26 cellular contexts compared by ENCODE assay signal in the genomic region with DNA sequence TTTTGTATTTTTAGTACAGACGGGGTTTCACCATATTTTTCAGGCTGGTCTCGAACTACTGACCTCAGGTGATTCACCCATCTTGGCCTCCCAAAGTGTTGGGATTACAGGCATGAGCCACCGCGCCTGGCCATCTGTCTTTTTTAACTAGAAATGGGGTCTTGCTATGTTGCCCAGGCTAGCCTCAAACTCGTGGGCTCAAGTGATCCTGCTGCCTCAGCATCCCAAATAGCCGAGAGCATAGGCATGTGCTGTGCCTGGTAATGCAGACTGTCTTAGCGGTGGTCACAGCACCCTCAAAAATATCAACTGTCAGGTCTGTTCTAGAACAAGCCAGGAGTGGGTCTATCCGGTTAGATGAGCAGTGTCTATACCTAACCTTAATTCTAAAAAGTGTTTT. TPM values are rescaled to one million over a fixed set of nuclear protein-coding genes. Genes with fewer than 3 reads are reported as not detected.
A peak's percentile ranks its signal among the peaks of the same experiment; 100 is the strongest.
DNase-seq lines count a peak whose midpoint lies in the region; ATAC-seq, FAIRE-seq and TF ChIP-seq lines count a peak whose summit lies in the region.
"Had no signal": no experiment of that assay in that cellular context is flagged by ENCODE, and none has a peak within 500 bp of the region (broad histone marks: within the 10 kb centered on the region; RNA-seq: fewer than 3 reads in every experiment).

No MANE protein-coding gene starts in this region.

- in situ Hi-C loops in HepG2 (cut with HindIII; ENCODE audit: extremely low pct_ligation_motif_present, low pct_unique_long_range_greater_than_20kb) = no loop called here

- H3K4me1 Mint-ChIP-seq in WTC11 (peaks cover 37% of the 10 kb centered on the region), nephron progenitor cell (peaks cover 36% of the 10 kb centered on the region)

- no peaks in the 10 kb centered on the region for H3K9me3 Mint-ChIP-seq in WTC11
- H3K9me3 Mint-ChIP-seq in nephron progenitor cell = no peaks in the 10 kb centered on the region
- H3K9me3 Mint-ChIP-seq: CD14-positive monocyte; CD4-positive, alpha-beta T cell; CD8-positive, alpha-beta memory T cell had no signal

- H3K4me3 Mint-ChIP-seq in WTC11 (no peak overlapping the region), nephron progenitor cell (no peak overlapping the region)
- H3K4me3 Mint-ChIP-seq: CD14-positive monocyte; CD4-positive, alpha-beta T cell; CD8-positive, alpha-beta memory T cell had no signal

- H3K9me3 ChIP-seq in HepG2 (ENCODE audit: low read length) (no peaks in the 10 kb centered on the region), right lobe of liver (no peaks in the 10 kb centered on the region), small intestine (ENCODE audit: control insufficient read depth, low read depth) (no peaks in the 10 kb centered on the region)
- H3K9me3 ChIP-seq: A549; BE2C; BLaER1 treated with 17β-estradiol and CSF1 and Interleukin-3, amounts not matched to agents 10 nM and 100 nM; HAP-1 had no signal

- H3K4me2 ChIP-seq in HepG2 (ENCODE audit: low read depth, low read length) = no peak overlapping the region
- H3K4me2 ChIP-seq: A549; BLaER1 treated with 17β-estradiol and CSF1 and Interleukin-3, amounts not matched to agents 10 nM and 100 nM had no signal

- H3K4me3 ChIP-seq in HepG2 (replicated peaks in 1 of 3; ENCODE audit: insufficient read depth in 1 of 3, low read depth in 2 of 3, low read length in 3 of 3) = no peak overlapping the region
- H3K4me3 ChIP-seq in right lobe of liver = no peak overlapping the region
- no peak overlapping the region for H3K4me3 ChIP-seq in small intestine (ENCODE audit: low read depth in 1 of 2, low read length in 2 of 2)
- H3K4me3 ChIP-seq: A549; BLaER1 treated with 17β-estradiol and CSF1 and Interleukin-3, amounts not matched to agents 10 nM and 100 nM; GM12878; HAP-1 had no signal

- H3K27me3 Mint-ChIP-seq in WTC11 (ENCODE audit: low read depth) (no peaks in the 10 kb centered on the region), nephron progenitor cell (ENCODE audit: low read depth, poor library complexity) (peaks cover 2% of the 10 kb centered on the region)

- no peak for TF ChIP-seq RAD21 in HepG2 (CRISPR knock-in tag; IDR thresholded peaks at IDR 0.05)

- H3K4me1 ChIP-seq in HepG2 (ENCODE audit: insufficient read depth, low read length) (peaks cover 11% of the 10 kb centered on the region; the same call in 1 of the 2 replicates), right lobe of liver (no peaks in the 10 kb centered on the region), small intestine (ENCODE audit: control insufficient read depth in 2 of 2, insufficient read depth in 1 of 2, low read depth in 1 of 2, low read length in 1 of 2) (no peaks in the 10 kb centered on the region)
- H3K4me1 ChIP-seq: A549; BE2C; BLaER1 treated with 17β-estradiol and CSF1 and Interleukin-3, amounts not matched to agents 10 nM and 100 nM; HAP-1 had no signal

- TF ChIP-seq CTCF in HepG2 (CRISPR knock-in tag; IDR thresholded peaks at IDR 0.05) (no peak), right lobe of liver (IDR thresholded peaks at IDR 0.05) (no peak), WTC11 (IDR thresholded peaks at IDR 0.05) (no peak), nephron progenitor cell (IDR thresholded peaks at IDR 0.05) (no peak)

- no peak for TF ChIP-seq POLR2A in HepG2 (IDR thresholded peaks at IDR 0.05; ENCODE audit: insufficient read depth in 1 of 2, low read depth in 2 of 2, low read length in 2 of 2)
- TF ChIP-seq POLR2A in right lobe of liver (IDR thresholded peaks at IDR 0.05) = no peak

- H3K36me3 Mint-ChIP-seq in WTC11 (peaks cover 66% of the 10 kb centered on the region), nephron progenitor cell (ENCODE audit: low read depth) (peaks cover 80% of the 10 kb centered on the region)
- H3K36me3 Mint-ChIP-seq: CD14-positive monocyte; CD8-positive, alpha-beta memory T cell had no signal

- BruUV-seq in HepG2 (replicated peaks; lab: Mats Ljungman, UMichigan) = no TSS peak

- H3K9ac ChIP-seq in HepG2 (ENCODE audit: insufficient read depth, low read depth, low read length) = no peak overlapping the region
- H3K9ac ChIP-seq: BLaER1 treated with 17β-estradiol and CSF1 and Interleukin-3, amounts not matched to agents 10 nM and 100 nM had no signal

- H3K79me2 ChIP-seq in HepG2 (ENCODE audit: insufficient read depth, low read length) = no peaks in the 10 kb centered on the region

- intact Hi-C loops in HepG2 (cut with micrococcal nuclease; ENCODE audit: unreplicated experiment) (no loop called here), right lobe of liver (cut with DNase I) (no loop called here)

- TF ChIP-seq EP300 in HepG2 (IDR thresholded peaks at IDR 0.05; ENCODE audit: low read depth in 2 of 2, low read length in 2 of 2) (no peak), HepG2 (CRISPR knock-in tag; IDR thresholded peaks at IDR 0.05; ENCODE audit: borderline replicate concordance) (no peak)

- H3K36me3 ChIP-seq in HepG2 (replicated peaks in 1 of 2; ENCODE audit: control insufficient read depth in 1 of 2, insufficient read depth in 2 of 2, low read length in 2 of 2) (no peaks in the 10 kb centered on the region), right lobe of liver (no peaks in the 10 kb centered on the region), small intestine (ENCODE audit: control insufficient read depth in 2 of 2, insufficient read depth in 2 of 2, low read length in 2 of 2) (no peaks in the 10 kb centered on the region)
- H3K36me3 ChIP-seq: BE2C; BLaER1 treated with 17β-estradiol and CSF1 and Interleukin-3, amounts not matched to agents 10 nM and 100 nM; HAP-1 had no signal

- 61% methylated on average over 8 of the region's 8 CpGs for whole genome bisulfite sequencing in HepG2 (ENCODE audit: low lambda C conversion rate)
- 86% methylated on average over 7 of the region's 8 CpGs for WGBS in right lobe of liver (ENCODE audit: insufficient coverage, low coverage, low lambda C conversion rate, missing lambda C conversion rate)
- WGBS in small intestine, 3 donors = 86 to 95% (median 92%) methylated on average over 8 of the region's 8 CpGs

- ATAC-seq in HepG2 = no peak
- no peak for ATAC-seq in right lobe of liver
- ATAC-seq in WTC11 = no peak
- ATAC-seq: A549, GM12878 had no signal

- FAIRE-seq in HepG2 (lab: Jason Lieb, UNC) (no peak), small intestine (lab: Jason Lieb, UNC) (no peak)
- FAIRE-seq: A549, D721Med, GM12878, GM19239, H54 had no signal

- H3K27ac Mint-ChIP-seq in WTC11 (no peak overlapping the region), nephron progenitor cell (peak overlapping the region; percentile 48)
- H3K27ac Mint-ChIP-seq: CD14-positive monocyte; CD4-positive, alpha-beta T cell; CD8-positive, alpha-beta memory T cell had no signal

- H3K27ac ChIP-seq in HepG2 (ENCODE audit: extremely low read length, insufficient read depth, low read length) (no peak overlapping the region), right lobe of liver (no peak overlapping the region), small intestine (ENCODE audit: low read depth in 1 of 2, low read length in 1 of 2) (no peak overlapping the region)
- H3K27ac ChIP-seq: A549; BLaER1 treated with 17β-estradiol and CSF1 and Interleukin-3, amounts not matched to agents 10 nM and 100 nM had no signal

- H4K20me1 ChIP-seq in HepG2 (ENCODE audit: insufficient read depth, low read length) = no peaks in the 10 kb centered on the region
- H4K20me1 ChIP-seq: BLaER1 treated with 17β-estradiol and CSF1 and Interleukin-3, amounts not matched to agents 10 nM and 100 nM had no signal

- DNase-seq in HepG2 (ENCODE audit: low spot score) (no peak), right lobe of liver (no peak), WTC11 (ENCODE audit: low spot score) (no peak), nephron progenitor cell (no peak), NOMO-1 treated with DMSO at 0.1 percent for 48 hours (lab: John Stamatoyannopoulos, UW; ENCODE audit: unreplicated experiment) (no peak), small intestine (no peak)
- DNase-seq in activated CD4-positive, alpha-beta T cell treated with anti-CD3 and anti-CD28 coated beads, Interleukin-2, amount 50 U/mL, for 4 hours = no peak
- DNase-seq: 8988T; ACHN; AML-193; BE2C; CD4-positive, alpha-beta T cell; CD8-positive, alpha-beta memory T cell; DMS 273 treated with DMSO at 0.1 percent for 48 hours; DMS79; EL; GDM1; GOT3 had no signal

- H2AFZ ChIP-seq in HepG2 (ENCODE audit: low read length) = no peak overlapping the region

- POLR2A ChIA-PET in HepG2 (lab: Yijun Ruan, JAX) = no interaction called here
- POLR2A ChIA-PET in WTC11 (lab: Charles Lee) = no interaction called here

- H3K27me3 ChIP-seq in HepG2 (ENCODE audit: control insufficient read depth in 1 of 2, insufficient read depth in 2 of 2, low read length in 2 of 2) = peaks cover 0 to 16% of the 10 kb centered on the region in 2 experiments; a peak in 2 of 5 replicates
- H3K27me3 ChIP-seq in right lobe of liver = no peaks in the 10 kb centered on the region
- no peaks in the 10 kb centered on the region for H3K27me3 ChIP-seq in small intestine (ENCODE audit: control insufficient read depth in 2 of 2, insufficient read depth in 2 of 2, low read length in 2 of 2)
- H3K27me3 ChIP-seq: BE2C; BLaER1 treated with 17β-estradiol and CSF1 and Interleukin-3, amounts not matched to agents 10 nM and 100 nM had no signal

- CTCF ChIA-PET in HepG2 (lab: Yijun Ruan, JAX; ENCODE audit: low intra/inter-chr PET ratio, low total read pairs) = no interaction called here
- CTCF ChIA-PET in WTC11 (lab: Charles Lee) = no interaction called here

RNA-seq across cellular contexts. Expression of gene SPATA12, which starts 48.2 kb away (rescaled TPM):
- total RNA-seq in HepG2 (2016; rRNA removed; fragmentation: Illumina TruSeq; extraction: Trizol) (0.09 TPM in 1 of 2 replicates, not detected in the other), right lobe of liver (under 1 TPM in 1 of 6 experiments, not detected in 5; 0.09 TPM), WTC11 (2021) (0.18 to 0.39 TPM (median 0.37 TPM) in 3 replicates)
- total RNA-seq in HepG2 (2016; cell fraction: cytosol; rRNA removed; fragmentation: Illumina TruSeq; extraction: Trizol; ENCODE audit: low read depth) = not detected in 2 replicates
- 0.04 TPM in 1 of 2 replicates, not detected in the other for total RNA-seq in HepG2 (2016; cell fraction: insoluble cytoplasmic fraction; rRNA removed; fragmentation: Illumina TruSeq; extraction: Trizol)
- 0.12 TPM in 1 of 2 replicates, not detected in the other for total RNA-seq in HepG2 (2016; cell fraction: membrane; rRNA removed; fragmentation: Illumina TruSeq; extraction: Trizol)
- not detected in 2 replicates for total RNA-seq in HepG2 (2016; cell fraction: nucleus; rRNA removed; fragmentation: Illumina TruSeq; extraction: Trizol)
- polyA plus RNA-seq in HepG2 (2011; rRNA removed) (0.16 and 0.25 TPM in 2 replicates), small intestine (under 1 TPM in 1 of 3 donors, not detected in 2; 0.22 TPM)
- 0.08 and 0.09 TPM in 2 replicates for polyA plus RNA-seq in HepG2 (2011; cell fraction: cytosol; rRNA removed)
- polyA plus RNA-seq in HepG2 (2011; cell fraction: nucleus; rRNA removed) = 0.06 and 0.14 TPM in 2 replicates
- polyA plus RNA-seq in HepG2 (2012) = not detected in 2 replicates
- not detected in 2 replicates for polyA plus RNA-seq in HepG2 (2016; cell fraction: cytosol; fragmentation: Illumina TruSeq; extraction: Trizol; ENCODE audit: low read depth)
- polyA plus RNA-seq in HepG2 (2016; cell fraction: insoluble cytoplasmic fraction; fragmentation: Illumina TruSeq; extraction: Trizol; ENCODE audit: low read depth) = not detected in 2 replicates
- not detected in 2 replicates for polyA plus RNA-seq in HepG2 (2016; cell fraction: membrane; fragmentation: Illumina TruSeq; extraction: Trizol; ENCODE audit: low read depth)
- not detected in 2 replicates for polyA plus RNA-seq in HepG2 (2016; cell fraction: nucleus; fragmentation: Illumina TruSeq; extraction: Trizol; ENCODE audit: insufficient read depth, low read depth)
- 0.26 and 0.35 TPM in 2 replicates for polyA minus RNA-seq in HepG2 (2011; rRNA and poly(A)+ RNA removed; ENCODE audit: low replicate concordance)
- polyA minus RNA-seq in HepG2 (2011; cell fraction: cytosol; rRNA and poly(A)+ RNA removed) = not detected in 2 replicates
- 0.13 TPM in 1 of 2 replicates, not detected in the other for polyA minus RNA-seq in HepG2 (2011; cell fraction: nucleus; rRNA and poly(A)+ RNA removed)
- total RNA-seq: CD4-positive, alpha-beta T cell; CD8-positive, alpha-beta memory T cell had no signal
- polyA plus RNA-seq: CD8-positive, alpha-beta memory T cell had no signal

RNA-seq across cellular contexts. Expression of gene IL17RD, which starts 56.5 kb away (rescaled TPM):
- total RNA-seq in HepG2 (2016; rRNA removed; fragmentation: Illumina TruSeq; extraction: Trizol) = 0.20 and 0.31 TPM in 2 replicates
- 0.09 TPM in 1 of 2 replicates, not detected in the other for total RNA-seq in HepG2 (2016; cell fraction: cytosol; rRNA removed; fragmentation: Illumina TruSeq; extraction: Trizol; ENCODE audit: low read depth)
- total RNA-seq in HepG2 (2016; cell fraction: insoluble cytoplasmic fraction; rRNA removed; fragmentation: Illumina TruSeq; extraction: Trizol) = 0.28 and 0.34 TPM in 2 replicates
- 0.46 and 0.83 TPM in 2 replicates for total RNA-seq in HepG2 (2016; cell fraction: membrane; rRNA removed; fragmentation: Illumina TruSeq; extraction: Trizol)
- total RNA-seq in HepG2 (2016; cell fraction: nucleus; rRNA removed; fragmentation: Illumina TruSeq; extraction: Trizol) = 0.28 and 0.43 TPM in 2 replicates
- 0.28 and 0.37 TPM in 2 replicates for polyA plus RNA-seq in HepG2 (2011; rRNA removed)
- 0.25 and 0.26 TPM in 2 replicates for polyA plus RNA-seq in HepG2 (2011; cell fraction: cytosol; rRNA removed)
- polyA plus RNA-seq in HepG2 (2011; cell fraction: nucleus; rRNA removed) = 0.43 and 0.73 TPM in 2 replicates
- 0.11 and 0.15 TPM in 2 replicates for polyA plus RNA-seq in HepG2 (2012)
- polyA plus RNA-seq in HepG2 (2016; cell fraction: cytosol; fragmentation: Illumina TruSeq; extraction: Trizol; ENCODE audit: low read depth) = 0.03 and 0.24 TPM in 2 replicates
- 0.09 TPM in 2 replicates for polyA plus RNA-seq in HepG2 (2016; cell fraction: insoluble cytoplasmic fraction; fragmentation: Illumina TruSeq; extraction: Trizol; ENCODE audit: low read depth)
- polyA plus RNA-seq in HepG2 (2016; cell fraction: membrane; fragmentation: Illumina TruSeq; extraction: Trizol; ENCODE audit: low read depth) = 0.06 and 0.22 TPM in 2 replicates
- 0.15 and 0.28 TPM in 2 replicates for polyA plus RNA-seq in HepG2 (2016; cell fraction: nucleus; fragmentation: Illumina TruSeq; extraction: Trizol; ENCODE audit: insufficient read depth, low read depth)
- polyA minus RNA-seq in HepG2 (2011; rRNA and poly(A)+ RNA removed; ENCODE audit: low replicate concordance) = 0.30 and 1.4 TPM in 2 replicates
- polyA minus RNA-seq in HepG2 (2011; cell fraction: cytosol; rRNA and poly(A)+ RNA removed) = 0.26 and 0.59 TPM in 2 replicates
- polyA minus RNA-seq in HepG2 (2011; cell fraction: nucleus; rRNA and poly(A)+ RNA removed) = 0.13 and 0.37 TPM in 2 replicates
- under 1 TPM; under 0.01 to 0.40 (median 0.29) TPM for total RNA-seq in right lobe of liver
- 59.1 to 72.9 TPM (median 66.0 TPM) in 3 replicates for total RNA-seq in WTC11 (2021)
- polyA plus RNA-seq in small intestine = under 1 TPM in 1 of 3 donors, not detected in 2; 0.87 TPM
- total RNA-seq: CD4-positive, alpha-beta T cell had no signal
- polyA plus RNA-seq: CD14-positive monocyte; CD8-positive, alpha-beta memory T cell had no signal

Comparison
In these comparisons a context has a peak if more than half of its experiments do, and no peak if none do; other contexts are left out.
1. RNA of gene IL17RD, which starts 56.5 kb away (total RNA-seq): 59.1 to 72.9 TPM in WTC11; 0.09 to 0.83 TPM in HepG2 and under 0.01 to 0.40 TPM in right lobe of liver; every median in the first group is over 10 times any median in the second.
2. Of the 50 proteins assayed by ChIP-seq in both HepG2 and WTC11: peak only in HepG2: none; only in WTC11: none; in both: ZNF121; in neither: 49.